Comparison of ENCODE assay signal across 8 cellular contexts in the genomic region with DNA sequence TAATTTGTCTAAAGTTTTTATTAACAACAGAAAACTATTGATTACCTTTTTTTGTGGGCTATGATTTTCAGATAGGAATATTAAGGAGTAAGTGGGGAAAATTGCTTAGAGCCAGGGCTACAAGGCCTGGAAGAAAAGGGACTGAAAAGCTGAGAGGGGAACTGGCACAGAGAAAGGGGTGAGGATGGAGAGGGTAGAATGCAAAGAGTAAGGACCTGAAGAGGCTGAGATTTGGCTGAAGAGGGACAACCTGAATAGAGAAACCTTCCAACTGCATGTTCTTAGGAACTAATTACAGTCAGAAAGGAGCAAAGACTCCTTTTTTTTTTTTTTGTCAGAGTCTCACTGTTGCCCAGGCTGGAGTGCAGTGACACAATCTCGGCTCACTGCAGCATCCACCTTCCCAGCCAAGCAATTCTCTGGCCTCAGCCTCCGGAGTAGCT. TPM values are rescaled to one million over a fixed set of nuclear protein-coding genes. Genes with fewer than 3 reads are reported as not detected.
DNase-seq lines count a peak whose midpoint lies in the region; ATAC-seq, FAIRE-seq and TF ChIP-seq lines count a peak whose summit lies in the region.

No MANE protein-coding gene starts in this region.

- H3K4me1 ChIP-seq in HAP-1 (peaks cover 17% of the 10 kb centered on the region), gastroesophageal sphincter (peaks cover 0 to 32% (median 6%) of the 10 kb centered on the region in 3 donors), small intestine (ENCODE audit: control insufficient read depth in 2 of 2, insufficient read depth in 1 of 2, low read depth in 1 of 2, low read length in 1 of 2) (peaks cover 0 to 10% of the 10 kb centered on the region in 2 donors)

- H3K36me3 ChIP-seq in HAP-1 (replicated peaks) (no peaks in the 10 kb centered on the region), gastroesophageal sphincter (peaks cover 0 to 11% of the 10 kb centered on the region in 2 donors), small intestine (ENCODE audit: control insufficient read depth in 2 of 2, insufficient read depth in 2 of 2, low read length in 2 of 2) (no peaks in the 10 kb centered on the region)

- WGBS in gastroesophageal sphincter (ENCODE audit: low coverage in 1 of 2), 2 donors = 24 to 31% methylated on average over 2 of the region's 2 CpGs
- 4 to 31% (median 19%) methylated on average over 2 of the region's 2 CpGs for WGBS in small intestine, 3 donors

- DNase-seq in HAP-1 (ENCODE audit: low spot score in 2 of 2) = no peak
- DNase-seq in SW480 (ENCODE audit: low spot score) = peak; percentile 27
- DNase-seq in small intestine = peak; percentile 29
- DNase-seq in NCI-H2196 treated with DMSO at 0.1 percent for 48 hours (lab: John Stamatoyannopoulos, UW; ENCODE audit: unreplicated experiment) = no peak
- no peak for DNase-seq in SKM-1 (lab: John Stamatoyannopoulos, UW; ENCODE audit: unreplicated experiment)
- no peak for DNase-seq in kidney tubule cell (ENCODE audit: low spot score)

- no peak for FAIRE-seq in small intestine (lab: Jason Lieb, UNC)

- TF ChIP-seq CTCF in gastroesophageal sphincter (IDR thresholded peaks at IDR 0.05) = no peak

- H3K9me3 ChIP-seq in HAP-1 = no peaks in the 10 kb centered on the region
- H3K9me3 ChIP-seq in gastroesophageal sphincter = peaks cover 0 to 6% (median 0%) of the 10 kb centered on the region in 3 donors
- no peaks in the 10 kb centered on the region for H3K9me3 ChIP-seq in small intestine (ENCODE audit: control insufficient read depth, low read depth)

- H3K4me3 ChIP-seq in HAP-1 = peak overlapping the region; percentile 30
- peak overlapping the region; percentile 48 to 91 for H3K4me3 ChIP-seq in gastroesophageal sphincter
- H3K4me3 ChIP-seq in small intestine (ENCODE audit: low read depth in 1 of 2, low read length in 2 of 2) = peak overlapping the region; percentile 26 to 40

- H3K27ac ChIP-seq in gastroesophageal sphincter (peak overlapping the region; percentile 86 to 99 (median 90)), small intestine (ENCODE audit: low read depth in 1 of 2, low read length in 1 of 2) (peak overlapping the region; percentile 93 to 96)

- H3K27me3 ChIP-seq in HAP-1 (ENCODE audit: low read depth) (no peaks in the 10 kb centered on the region), gastroesophageal sphincter (no peaks in the 10 kb centered on the region), small intestine (ENCODE audit: control insufficient read depth in 2 of 2, insufficient read depth in 2 of 2, low read length in 2 of 2) (no peaks in the 10 kb centered on the region)

- in situ Hi-C loops in HAP-1 (cut with MboI; ENCODE audit: low sequenced_read_pairs) = no loop called here

- TF ChIP-seq POLR2A in gastroesophageal sphincter (IDR thresholded peaks at IDR 0.05) = no peak

- TF ChIP-seq EP300 in gastroesophageal sphincter (IDR thresholded peaks at IDR 0.05) = no peak

- ATAC-seq in gastroesophageal sphincter (peak; percentile 11), GM19397 (IDR thresholded peaks at IDR 0.05; ENCODE audit: unreplicated experiment) (no peak)

RNA-seq across cellular contexts. Expression of a gene that starts 16.7 kb away (rescaled TPM):
- 10 to 100 TPM; 14.7 to 23.9 (median 18.2) TPM for total RNA-seq in gastroesophageal sphincter
- 10 to 100 TPM; 15.4 to 19.6 (median 17.2) TPM for polyA plus RNA-seq in small intestine

RNA-seq across cellular contexts. Expression of a gene that starts 25.6 kb away (rescaled TPM):
- total RNA-seq in gastroesophageal sphincter = not detected
- polyA plus RNA-seq in small intestine = under 1 TPM in 1 of 3 donors, not detected in 2; 0.48 TPM

RNA-seq across cellular contexts. Expression of a gene that starts 34.2 kb away (rescaled TPM):
- 10 to 100 TPM in 2 of 4 donors, 1 to 10 TPM in 2; 5.0 to 13.4 (median 8.2) TPM for total RNA-seq in gastroesophageal sphincter
- polyA plus RNA-seq in small intestine = 10 to 100 TPM in 2 of 3 donors, 1 to 10 TPM in 1; 8.9 to 19.6 (median 14.3) TPM

Comparison
In these comparisons a context has a peak if more than half of its experiments do, and no peak if none do; other contexts are left out.
1. DNase-seq: peak in SW480 (single experiment) and small intestine (single experiment); none in HAP-1 (0 of 2), NCI-H2196 treated with DMSO at 0.1 percent for 48 hours (single experiment), SKM-1 (single experiment) and kidney tubule cell (single experiment).
2. Peak in every context shown above with its lines, with median percentiles within 50 percentile points of each other: H3K4me3 ChIP-seq.